In the genomic region with DNA sequence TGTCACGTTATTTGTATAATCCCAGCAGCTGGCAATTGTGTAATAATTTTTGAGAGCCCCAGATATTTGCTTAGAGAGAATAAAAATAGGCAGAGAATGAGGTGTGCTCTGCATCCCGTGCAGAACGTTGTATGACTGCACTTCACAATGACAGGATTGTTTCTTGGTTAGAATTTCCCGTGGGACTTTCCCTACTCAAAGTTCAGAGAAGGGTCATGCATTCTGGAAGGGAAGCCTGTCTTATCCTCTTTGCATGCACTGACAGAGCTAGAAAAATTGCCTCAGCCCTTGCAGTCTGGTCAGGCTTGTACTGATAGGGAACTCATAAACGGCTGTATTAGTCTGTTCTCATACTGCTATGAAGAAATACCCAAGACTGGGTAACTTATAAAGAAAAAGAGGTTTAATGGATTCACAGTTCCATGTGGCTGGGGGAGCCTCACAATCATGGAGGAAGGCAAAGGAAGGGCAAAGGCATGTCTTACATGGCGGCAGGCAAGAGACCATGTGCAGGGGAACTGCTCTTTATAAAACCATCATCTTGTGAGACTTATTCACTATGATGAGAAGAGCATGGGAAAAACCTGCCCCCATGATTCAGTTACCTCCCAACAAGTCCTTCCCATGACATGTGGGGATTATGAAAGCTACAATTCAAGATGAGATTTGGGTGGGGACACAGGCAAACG, we compare ENCODE assay signal across 8 cellular contexts.
DNase-seq lines count a peak whose midpoint lies in the region; ATAC-seq and TF ChIP-seq lines count a peak whose summit lies in the region.

No MANE protein-coding gene starts in this region.

- no peak overlapping the region for H3K4me3 ChIP-seq in epithelial cell of esophagus (ENCODE audit: low read length)

- peak; percentile 93 for DNase-seq in DMS53 (lab: John Stamatoyannopoulos, UW)
- peak; percentile 62 for DNase-seq in epithelial cell of esophagus (ENCODE audit: low read depth)
- no peak for DNase-seq in hepatic stellate cell (ENCODE audit: low spot score)
- DNase-seq in Ammon's horn (ENCODE audit: low spot score): no peak
- no peak for DNase-seq in NOMO-1 treated with dmso at 0.1 percent for 144 hours (lab: John Stamatoyannopoulos, UW; ENCODE audit: unreplicated experiment)
- no peak for DNase-seq in SKM-1 (lab: John Stamatoyannopoulos, UW; ENCODE audit: unreplicated experiment)

- no peak for TF ChIP-seq CTCF in epithelial cell of esophagus (IDR thresholded peaks at IDR 0.05; ENCODE audit: insufficient read depth, low read depth, low read length, missing control alignments)

- ATAC-seq in GM21381 (IDR thresholded peaks at IDR 0.05; ENCODE audit: unreplicated experiment) (peak; percentile 78), HG03565 (IDR thresholded peaks at IDR 0.05; ENCODE audit: unreplicated experiment) (peak; percentile 97)

Comparison
In these comparisons a context has a peak if more than half of its experiments do, and no peak if none do; other contexts are left out.
1. DNase-seq: peak in DMS53 (single experiment) and epithelial cell of esophagus (single experiment); none in hepatic stellate cell (single experiment), Ammon's horn (single experiment), NOMO-1 treated with dmso at 0.1 percent for 144 hours (single experiment) and SKM-1 (single experiment).